Comparison of ENCODE assay signal across 15 cellular contexts in the genomic region with DNA sequence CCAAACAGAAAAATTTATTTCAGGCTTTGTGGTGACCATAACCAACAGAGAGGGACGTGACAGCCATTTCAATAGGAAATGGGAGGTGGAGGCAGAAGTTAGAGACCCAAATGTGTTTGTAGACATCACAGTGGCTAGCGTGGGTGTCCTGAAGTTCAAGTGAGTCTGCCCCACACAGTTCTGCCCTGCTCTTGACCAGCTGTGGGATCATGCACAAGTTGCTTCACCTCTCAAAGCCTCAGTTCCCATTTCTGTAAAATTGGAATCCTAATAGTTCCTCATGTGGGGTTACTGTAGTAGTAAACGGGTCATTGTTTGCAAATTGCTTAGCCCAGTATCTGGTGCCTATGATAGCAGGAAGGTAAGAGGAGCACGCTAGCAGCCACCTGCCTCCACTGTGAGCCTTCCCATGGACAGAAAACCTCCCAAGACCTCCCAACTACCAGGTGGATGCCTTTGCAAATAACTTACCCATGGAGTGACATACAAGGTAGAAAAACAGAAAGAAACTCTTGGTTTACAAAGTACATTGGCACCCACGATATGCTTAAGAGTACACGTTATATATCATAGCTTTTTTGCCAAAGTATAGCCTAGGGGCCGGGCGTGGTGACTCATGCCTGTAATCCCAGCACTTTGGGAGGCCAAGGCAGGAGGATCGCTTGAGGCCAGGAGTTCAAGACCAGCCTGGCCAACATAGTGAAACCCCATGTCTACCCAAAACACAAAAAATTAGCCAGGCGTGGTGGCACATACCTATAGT. TPM values are rescaled to one million over a fixed set of nuclear protein-coding genes. Genes with fewer than 3 reads are reported as not detected.
"Had no signal": no experiment of that assay in that cellular context is flagged by ENCODE, and none has a peak within 500 bp of the region (broad histone marks: within the 10 kb centered on the region; RNA-seq: fewer than 3 reads in every experiment).

No MANE protein-coding gene starts in this region.

- H3K27me3 ChIP-seq: pancreas had no signal

- H3K27ac Mint-ChIP-seq: activated naive CD4-positive, alpha-beta T cell treated with anti-CD3 and anti-CD28 coated beads, Interleukin-2, amount 50 U/mL, for 72 hours; stimulated activated effector memory CD8-positive, alpha-beta T cell treated with anti-CD3 and anti-CD28 coated beads, Interleukin-12 subunit alpha, Interleukin-12 subunit beta, amount 100 ng/mL, for 72 hours had no signal

- H3K9me3 ChIP-seq: pancreas, tibial nerve had no signal

- H3K27ac ChIP-seq: pancreas, tibial nerve had no signal

- H3K4me3 ChIP-seq: pancreas, smooth muscle cell, tibial nerve had no signal

- H3K4me2 ChIP-seq: smooth muscle cell had no signal

- H3K4me3 Mint-ChIP-seq: brain; nephron; stimulated activated effector memory CD8-positive, alpha-beta T cell treated with anti-CD3 and anti-CD28 coated beads, Interleukin-12 subunit alpha, Interleukin-12 subunit beta, amount 100 ng/mL, for 72 hours had no signal

- H3K4me1 Mint-ChIP-seq: nephron had no signal

- FAIRE-seq: pancreas had no signal

- H3K36me3 ChIP-seq: pancreas, tibial nerve had no signal

- H3K9me3 Mint-ChIP-seq: activated naive CD4-positive, alpha-beta T cell treated with anti-CD3 and anti-CD28 coated beads, Interleukin-2, amount 50 U/mL, for 72 hours; brain; nephron; stimulated activated effector memory CD8-positive, alpha-beta T cell treated with anti-CD3 and anti-CD28 coated beads, Interleukin-12 subunit alpha, Interleukin-12 subunit beta, amount 100 ng/mL, for 72 hours had no signal

- H3K36me3 Mint-ChIP-seq: activated naive CD4-positive, alpha-beta T cell treated with anti-CD3 and anti-CD28 coated beads, Interleukin-2, amount 50 U/mL, for 72 hours; brain; stimulated activated effector memory CD8-positive, alpha-beta T cell treated with anti-CD3 and anti-CD28 coated beads, Interleukin-12 subunit alpha, Interleukin-12 subunit beta, amount 100 ng/mL, for 72 hours had no signal

- ATAC-seq: activated naive CD4-positive, alpha-beta T cell treated with anti-CD3 and anti-CD28 coated beads, Interleukin-2, amount 50 U/mL, for 72 hours; stimulated activated effector memory CD8-positive, alpha-beta T cell treated with anti-CD3 and anti-CD28 coated beads, Interleukin-12 subunit alpha, Interleukin-12 subunit beta, amount 100 ng/mL, for 72 hours had no signal

- DNase-seq: activated CD4-positive, alpha-beta T cell treated with anti-CD3 and anti-CD28 coated beads, Interleukin-2, amount 50 U/mL, for 4 hours; activated T-cell treated with anti-CD3 and anti-CD28 coated beads, Interleukin-2, amount 50 U/mL, for 1 hour; amniotic stem cell; erythroblast; hippocampal formation; retina had no signal

RNA-seq across cellular contexts. Expression of a gene that starts 29.1 kb away (rescaled TPM):
- total RNA-seq: glomerular endothelial cell, lung microvascular endothelial cell, smooth muscle cell had no signal
